In genomic region chr15:22974745-22975144, GRCh38 we compare ENCODE assay signal across 21 cellular contexts. TPM values are rescaled to one million over a fixed set of nuclear protein-coding genes. Genes with fewer than 3 reads are reported as not detected.
DNase-seq lines count a peak whose midpoint lies in the region; ATAC-seq lines count a peak whose summit lies in the region.
"Had no signal": no experiment of that assay in that cellular context is flagged by ENCODE, and none has a peak within 500 bp of the region (broad histone marks: within the 10 kb centered on the region; RNA-seq: fewer than 3 reads in every experiment).

No MANE protein-coding gene starts in this region.

- no peak for ATAC-seq in activated T-cell treated with anti-CD3 and anti-CD28 coated beads, Interleukin-2, amount 50 U/mL, for 72 hours (replicated peaks in 1 of 2)
- ATAC-seq in activated T-cell treated with anti-CD3 and anti-CD28 coated beads, Interleukin-2, amount 50 U/mL, for 4 hours: no peak
- ATAC-seq in left ventricle myocardium superior: peak; percentile 49
- ATAC-seq in stimulated activated memory B cell treated with anti-CD40 and anti-IgM and Interleukin-4, amounts not matched to agents 10 μg/mL and 1 μg/mL and 100 μg/mL, for 72 hours: peak; percentile 40
- ATAC-seq in activated CD4-positive, CD25-positive, alpha-beta regulatory T cell treated with anti-CD3 and anti-CD28 coated beads, Interleukin-2, amount 50 U/mL, for 24 hours: no peak

- no peaks in the 10 kb centered on the region for H3K9me3 Mint-ChIP-seq in activated T-cell treated with anti-CD3 and anti-CD28 coated beads, Interleukin-2, amount 50 U/mL, for 72 hours
- no peaks in the 10 kb centered on the region for H3K9me3 Mint-ChIP-seq in activated T-cell treated with anti-CD3 and anti-CD28 coated beads, Interleukin-2, amount 50 U/mL, for 4 hours
- no peaks in the 10 kb centered on the region for H3K9me3 Mint-ChIP-seq in stimulated activated memory B cell treated with anti-CD40 and anti-IgM and Interleukin-4, amounts not matched to agents 10 μg/mL and 1 μg/mL and 100 μg/mL, for 72 hours
- H3K9me3 Mint-ChIP-seq: activated CD4-positive, alpha-beta T cell treated with anti-CD3 and anti-CD28 coated beads, Interleukin-2, amount 10 ng/mL, durations not matched to agents 24 days and 14 days; HFFc6 had no signal

- peaks cover 0 to 1% of the 10 kb centered on the region in 2 donors for H3K36me3 Mint-ChIP-seq in activated T-cell treated with anti-CD3 and anti-CD28 coated beads, Interleukin-2, amount 50 U/mL, for 72 hours (ENCODE audit: insufficient read depth in 2 of 2)
- no peaks in the 10 kb centered on the region for H3K36me3 Mint-ChIP-seq in activated T-cell treated with anti-CD3 and anti-CD28 coated beads, Interleukin-2, amount 50 U/mL, for 4 hours (ENCODE audit: insufficient read depth)
- H3K36me3 Mint-ChIP-seq in stimulated activated memory B cell treated with anti-CD40 and anti-IgM and Interleukin-4, amounts not matched to agents 10 μg/mL and 1 μg/mL and 100 μg/mL, for 72 hours: no peaks in the 10 kb centered on the region
- H3K36me3 Mint-ChIP-seq: naive B cell had no signal

- intact Hi-C loops in left ventricle myocardium superior (cut with micrococcal nuclease): no loop called here

- H3K27ac Mint-ChIP-seq in activated T-cell treated with anti-CD3 and anti-CD28 coated beads, Interleukin-2, amount 50 U/mL, for 72 hours: peak overlapping the region; percentile 27
- no peak overlapping the region for H3K27ac Mint-ChIP-seq in stimulated activated memory B cell treated with anti-CD40 and anti-IgM and Interleukin-4, amounts not matched to agents 10 μg/mL and 1 μg/mL and 100 μg/mL, for 72 hours
- H3K27ac Mint-ChIP-seq: activated CD4-positive, alpha-beta T cell treated with anti-CD3 and anti-CD28 coated beads, Interleukin-2, amount 10 ng/mL, durations not matched to agents 24 days and 14 days; HFFc6; naive B cell had no signal

- DNase-seq in activated T-cell treated with anti-CD3 and anti-CD28 coated beads, Interleukin-2, amount 50 U/mL, for 72 hours: no peak
- DNase-seq in activated T-cell treated with anti-CD3 and anti-CD28 coated beads, Interleukin-2, amount 50 U/mL, for 4 hours: no peak
- peak; percentile 72 for DNase-seq in SIG-M5 treated with dmso at 0.1 percent for 504 hours (lab: John Stamatoyannopoulos, UW; ENCODE audit: unreplicated experiment)
- no peak for DNase-seq in left ventricle myocardium superior
- DNase-seq in NCI-H1048 (lab: John Stamatoyannopoulos, UW): no peak
- DNase-seq in NCI-H1694 treated with DMSO at 0.1 percent for 48 hours (lab: John Stamatoyannopoulos, UW): no peak
- DNase-seq: activated CD4-positive, alpha-beta T cell treated with anti-CD3 and anti-CD28 coated beads, Interleukin-2, amount 10 ng/mL, durations not matched to agents 24 days and 14 days; activated gamma-delta T cell; BE2C; esophagus squamous epithelium; HFFc6; MG63; naive B cell; NCI-H2029; NCI-H446; SHP77; stimulated activated CD4-positive, alpha-beta T cell treated with anti-CD3 and anti-CD28 coated beads, Interleukin-12 subunit alpha, Interleukin-12 subunit beta, amount 100 ng/mL, for 4 hours; T-helper 2 cell; testis had no signal

- peaks cover 17% of the 10 kb centered on the region for H3K4me1 Mint-ChIP-seq in activated T-cell treated with anti-CD3 and anti-CD28 coated beads, Interleukin-2, amount 50 U/mL, for 72 hours (ENCODE audit: low read depth)
- H3K4me1 Mint-ChIP-seq in activated T-cell treated with anti-CD3 and anti-CD28 coated beads, Interleukin-2, amount 50 U/mL, for 4 hours (ENCODE audit: low read depth): peaks cover 11% of the 10 kb centered on the region
- peaks cover 30% of the 10 kb centered on the region for H3K4me1 Mint-ChIP-seq in stimulated activated memory B cell treated with anti-CD40 and anti-IgM and Interleukin-4, amounts not matched to agents 10 μg/mL and 1 μg/mL and 100 μg/mL, for 72 hours

- H3K27me3 Mint-ChIP-seq in activated T-cell treated with anti-CD3 and anti-CD28 coated beads, Interleukin-2, amount 50 U/mL, for 72 hours (ENCODE audit: low read depth): peaks cover 16% of the 10 kb centered on the region
- H3K27me3 Mint-ChIP-seq in activated T-cell treated with anti-CD3 and anti-CD28 coated beads, Interleukin-2, amount 50 U/mL, for 4 hours (ENCODE audit: low read depth): peaks cover 17% of the 10 kb centered on the region
- no peaks in the 10 kb centered on the region for H3K27me3 Mint-ChIP-seq in stimulated activated memory B cell treated with anti-CD40 and anti-IgM and Interleukin-4, amounts not matched to agents 10 μg/mL and 1 μg/mL and 100 μg/mL, for 72 hours

- H3K4me3 Mint-ChIP-seq in activated T-cell treated with anti-CD3 and anti-CD28 coated beads, Interleukin-2, amount 50 U/mL, for 72 hours: no peak overlapping the region
- H3K4me3 Mint-ChIP-seq in activated T-cell treated with anti-CD3 and anti-CD28 coated beads, Interleukin-2, amount 50 U/mL, for 4 hours: no peak overlapping the region
- no peak overlapping the region for H3K4me3 Mint-ChIP-seq in stimulated activated memory B cell treated with anti-CD40 and anti-IgM and Interleukin-4, amounts not matched to agents 10 μg/mL and 1 μg/mL and 100 μg/mL, for 72 hours
- H3K4me3 Mint-ChIP-seq: activated CD4-positive, alpha-beta T cell treated with anti-CD3 and anti-CD28 coated beads, Interleukin-2, amount 10 ng/mL, durations not matched to agents 24 days and 14 days; HFFc6; naive B cell had no signal

RNA-seq across cellular contexts. Expression of gene CYFIP1, which starts 5.4 kb away (rescaled TPM):
- 10 to 100 TPM; 13.5 to 19.2 TPM for total RNA-seq in activated T-cell treated with anti-CD3 and anti-CD28 coated beads, Interleukin-2, amount 50 U/mL, for 72 hours
- 10 to 100 TPM in 2 of 3 donors, 1 to 10 TPM in 1; 8.8 to 17.9 (median 12.5) TPM for total RNA-seq in activated T-cell treated with anti-CD3 and anti-CD28 coated beads, Interleukin-2, amount 50 U/mL, for 4 hours
- 32.4 TPM for total RNA-seq in left ventricle myocardium superior

Comparison
In these comparisons a context has a peak if more than half of its experiments do, and no peak if none do; other contexts are left out.
1. ATAC-seq: peak in left ventricle myocardium superior (single experiment) and stimulated activated memory B cell treated with anti-CD40 and anti-IgM and Interleukin-4, amounts not matched to agents 10 μg/mL and 1 μg/mL and 100 μg/mL, for 72 hours (single experiment); none in activated T-cell treated with anti-CD3 and anti-CD28 coated beads, Interleukin-2, amount 50 U/mL, for 72 hours (0 of 2), activated T-cell treated with anti-CD3 and anti-CD28 coated beads, Interleukin-2, amount 50 U/mL, for 4 hours (0 of 2) and activated CD4-positive, CD25-positive, alpha-beta regulatory T cell treated with anti-CD3 and anti-CD28 coated beads, Interleukin-2, amount 50 U/mL, for 24 hours (0 of 2).